In genomic region chr14:105681604-105682185, GRCh38 we compare ENCODE assay signal across 8 cellular contexts.
A peak's percentile ranks its signal among the peaks of the same experiment; 100 is the strongest.
DNase-seq lines count a peak whose midpoint lies in the region; ATAC-seq, FAIRE-seq and TF ChIP-seq lines count a peak whose summit lies in the region.
"Not testable (repeated sequence)": the region's sequence is repeated elsewhere in the genome, so short reads cannot be mapped to it uniquely, and the experiment has no call there.

No MANE protein-coding gene starts in this region.

- H3K4me1 Mint-ChIP-seq in activated naive CD8-positive, alpha-beta T cell treated with anti-CD3 and anti-CD28 coated beads, Interleukin-2, amount 10 ng/mL, durations not matched to agents 7 days and 5 days; glutamatergic neuron (ENCODE audit: low read depth, unreplicated experiment): not testable (repeated sequence)
- peaks cover 48% of the 10 kb centered on the region for H3K4me1 Mint-ChIP-seq in stimulated activated memory B cell treated with anti-CD40 and anti-IgM and Interleukin-4, amounts not matched to agents 10 μg/mL and 1 μg/mL and 100 μg/mL, for 72 hours

- H3K9me3 Mint-ChIP-seq in activated naive CD8-positive, alpha-beta T cell treated with anti-CD3 and anti-CD28 coated beads, Interleukin-2, amount 10 ng/mL, durations not matched to agents 7 days and 5 days, result not testable (repeated sequence)
- peaks cover 16% of the 10 kb centered on the region for H3K9me3 Mint-ChIP-seq in glutamatergic neuron (ENCODE audit: unreplicated experiment)
- peaks cover 13% of the 10 kb centered on the region for H3K9me3 Mint-ChIP-seq in stimulated activated memory B cell treated with anti-CD40 and anti-IgM and Interleukin-4, amounts not matched to agents 10 μg/mL and 1 μg/mL and 100 μg/mL, for 72 hours

- not testable (repeated sequence) for H3K9me3 ChIP-seq in BLaER1 treated with 17β-estradiol and CSF1 and Interleukin-3, amounts not matched to agents 10 nM and 100 nM (replicated peaks in 1 of 11); MM.1S (replicated peaks; ENCODE audit: insufficient read depth, low read length)

- 0 out of 2 replicates have a peak, but pooled peaks have one; percentile 10 for TF ChIP-seq POLR2A in Raji (IDR thresholded peaks at IDR 0.05; ENCODE audit: insufficient read depth, low read depth, low read length)

- not testable (repeated sequence) for H3K27me3 ChIP-seq in BLaER1 treated with 17β-estradiol and CSF1 and Interleukin-3, amounts not matched to agents 10 nM and 100 nM; MM.1S (replicated peaks; ENCODE audit: insufficient read depth, low read length)

- not testable (repeated sequence) for H4K20me1 ChIP-seq in BLaER1 treated with 17β-estradiol and CSF1 and Interleukin-3, amounts not matched to agents 10 nM and 100 nM; MM.1S (ENCODE audit: insufficient read depth, low read length)

- H3K4me3 Mint-ChIP-seq in activated naive CD8-positive, alpha-beta T cell treated with anti-CD3 and anti-CD28 coated beads, Interleukin-2, amount 10 ng/mL, durations not matched to agents 7 days and 5 days; glutamatergic neuron (ENCODE audit: unreplicated experiment): not testable (repeated sequence)
- H3K4me3 Mint-ChIP-seq in stimulated activated memory B cell treated with anti-CD40 and anti-IgM and Interleukin-4, amounts not matched to agents 10 μg/mL and 1 μg/mL and 100 μg/mL, for 72 hours, result peak overlapping the region; percentile 75

- H3K27me3 Mint-ChIP-seq in activated naive CD8-positive, alpha-beta T cell treated with anti-CD3 and anti-CD28 coated beads, Interleukin-2, amount 10 ng/mL, durations not matched to agents 7 days and 5 days; stimulated activated memory B cell treated with anti-CD40 and anti-IgM and Interleukin-4, amounts not matched to agents 10 μg/mL and 1 μg/mL and 100 μg/mL, for 72 hours: not testable (repeated sequence)
- H3K27me3 Mint-ChIP-seq in glutamatergic neuron (ENCODE audit: unreplicated experiment), result peaks cover 10% of the 10 kb centered on the region

- not testable (repeated sequence) for H3F3A ChIP-seq in MM.1S (ENCODE audit: insufficient read depth, low read length)

- H3K9ac ChIP-seq in BLaER1 treated with 17β-estradiol and CSF1 and Interleukin-3, amounts not matched to agents 10 nM and 100 nM, result peak overlapping the region in 3 of 11 experiments; percentile 24 to 55 (median 46); a peak in 2 of 22 replicates
- H3K9ac ChIP-seq in MM.1S (ENCODE audit: low read length), result peak overlapping the region; percentile 29; the same call in 1 of the 2 replicates

- H3K4me1 ChIP-seq in BLaER1 treated with 17β-estradiol and CSF1 and Interleukin-3, amounts not matched to agents 10 nM and 100 nM, result peaks cover 0 to 20% (median 2%) of the 10 kb centered on the region in 10 experiments; a peak in 8 of 20 replicates
- H3K4me1 ChIP-seq in MM.1S (ENCODE audit: low read length), result not testable (repeated sequence)

- peak overlapping the region; percentile 29 to 73 (median 52); a peak in 16 of 22 replicates for H3K4me2 ChIP-seq in BLaER1 treated with 17β-estradiol and CSF1 and Interleukin-3, amounts not matched to agents 10 nM and 100 nM
- H3K4me2 ChIP-seq in MM.1S (ENCODE audit: low read depth, low read length), result not testable (repeated sequence)

- H2AFZ ChIP-seq in MM.1S (ENCODE audit: low read length), result not testable (repeated sequence)

- H3K36me3 Mint-ChIP-seq in activated naive CD8-positive, alpha-beta T cell treated with anti-CD3 and anti-CD28 coated beads, Interleukin-2, amount 10 ng/mL, durations not matched to agents 7 days and 5 days, result not testable (repeated sequence)
- H3K36me3 Mint-ChIP-seq in glutamatergic neuron (ENCODE audit: unreplicated experiment), result peaks cover 12% of the 10 kb centered on the region
- H3K36me3 Mint-ChIP-seq in stimulated activated memory B cell treated with anti-CD40 and anti-IgM and Interleukin-4, amounts not matched to agents 10 μg/mL and 1 μg/mL and 100 μg/mL, for 72 hours, result peaks cover 13% of the 10 kb centered on the region

- FAIRE-seq in GM18507 (lab: Jason Lieb, UNC), result peak; percentile 66

- not testable (repeated sequence) for H3K27ac Mint-ChIP-seq in activated naive CD8-positive, alpha-beta T cell treated with anti-CD3 and anti-CD28 coated beads, Interleukin-2, amount 10 ng/mL, durations not matched to agents 7 days and 5 days
- peak overlapping the region; percentile 12 for H3K27ac Mint-ChIP-seq in glutamatergic neuron (ENCODE audit: unreplicated experiment)
- peak overlapping the region; percentile 94 for H3K27ac Mint-ChIP-seq in stimulated activated memory B cell treated with anti-CD40 and anti-IgM and Interleukin-4, amounts not matched to agents 10 μg/mL and 1 μg/mL and 100 μg/mL, for 72 hours

- DNase-seq in GM12865 (ENCODE audit: low read depth), result peak; percentile 72
- DNase-seq in GM18507 (ENCODE audit: extremely low spot score, insufficient read length, low read depth); MM.1S; glutamatergic neuron: not testable (repeated sequence)
- peak; percentile 31 for DNase-seq in activated naive CD8-positive, alpha-beta T cell treated with anti-CD3 and anti-CD28 coated beads, Interleukin-2, amount 10 ng/mL, durations not matched to agents 7 days and 5 days

- POLR2A ChIA-PET in activated naive CD8-positive, alpha-beta T cell treated with anti-CD3 and anti-CD28 coated beads, Interleukin-2, amount 10 ng/mL, durations not matched to agents 7 days and 5 days (lab: Charles Lee), result not testable (repeated sequence)

- peak overlapping the region in 2 of 11 experiments; percentile 10 to 28; a peak in 1 of 22 replicates for H3K27ac ChIP-seq in BLaER1 treated with 17β-estradiol and CSF1 and Interleukin-3, amounts not matched to agents 10 nM and 100 nM
- H3K27ac ChIP-seq in MM.1S (ENCODE audit: low read length), result peak overlapping the region; percentile 46; the same call in 1 of the 2 replicates

- not testable (repeated sequence) for H3K79me2 ChIP-seq in MM.1S (ENCODE audit: low read length)

- not testable (repeated sequence) for H3K9me2 ChIP-seq in MM.1S (replicated peaks; ENCODE audit: insufficient read depth, low read length)

- H3K4me3 ChIP-seq in BLaER1 treated with 17β-estradiol and CSF1 and Interleukin-3, amounts not matched to agents 10 nM and 100 nM, result peak overlapping the region in 2 of 10 experiments; percentile 27 to 49; a peak in 3 of 20 replicates
- peak overlapping the region; percentile 36 for H3K4me3 ChIP-seq in GM12865 (ENCODE audit: low read depth, low read length)
- not testable (repeated sequence) for H3K4me3 ChIP-seq in MM.1S (ENCODE audit: low read length)

- TF ChIP-seq CTCF in GM12865 (IDR thresholded peaks at IDR 0.05; ENCODE audit: insufficient read depth, low read depth, low read length, missing control alignments); MM.1S (IDR thresholded peaks at IDR 0.05; ENCODE audit: low read length); glutamatergic neuron (IDR thresholded peaks at IDR 0.05; ENCODE audit: partially characterized antibody, unreplicated experiment): not testable (repeated sequence)

- H3K36me3 ChIP-seq in BLaER1 treated with 17β-estradiol and CSF1 and Interleukin-3, amounts not matched to agents 10 nM and 100 nM; MM.1S (replicated peaks; ENCODE audit: insufficient read depth, low read length): not testable (repeated sequence)

- ATAC-seq in activated naive CD8-positive, alpha-beta T cell treated with anti-CD3 and anti-CD28 coated beads, Interleukin-2, amount 10 ng/mL, durations not matched to agents 7 days and 5 days (ENCODE audit: low read depth), result not testable (repeated sequence)
- peak; percentile 1 for ATAC-seq in stimulated activated memory B cell treated with anti-CD40 and anti-IgM and Interleukin-4, amounts not matched to agents 10 μg/mL and 1 μg/mL and 100 μg/mL, for 72 hours
